ENCODE assay signal across 17 cellular contexts in the genomic region with DNA sequence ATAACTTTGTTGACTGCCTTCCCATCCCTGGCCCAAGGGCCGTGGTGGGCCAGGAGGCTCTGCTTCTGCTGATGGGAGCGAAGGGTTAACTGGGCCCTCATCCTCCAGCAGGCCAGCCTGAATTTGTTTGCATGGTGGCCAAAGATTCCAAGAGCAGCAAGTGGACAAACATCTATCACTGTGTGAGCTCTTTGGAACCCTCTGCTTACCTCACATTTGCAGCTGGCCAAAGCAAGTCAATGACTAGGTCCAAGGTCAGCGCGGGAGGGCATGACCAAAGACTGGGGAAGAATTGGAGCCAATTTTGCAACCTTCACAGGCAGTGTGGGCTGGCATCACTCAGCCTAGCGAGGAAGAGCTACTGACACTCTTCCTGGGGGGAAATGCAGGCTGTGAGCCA.
A peak's percentile ranks its signal among the peaks of the same experiment; 100 is the strongest.
DNase-seq lines count a peak whose midpoint lies in the region; ATAC-seq and TF ChIP-seq lines count a peak whose summit lies in the region.
"Had no signal": no experiment of that assay in that cellular context is flagged by ENCODE, and none has a peak within 500 bp of the region (broad histone marks: within the 10 kb centered on the region; RNA-seq: fewer than 3 reads in every experiment).

No MANE protein-coding gene starts in this region.

- ATAC-seq in upper lobe of right lung (peak; percentile 82), GM18870 (IDR thresholded peaks at IDR 0.05; ENCODE audit: unreplicated experiment) (no peak), HG02981 (IDR thresholded peaks at IDR 0.05; ENCODE audit: unreplicated experiment) (no peak)
- ATAC-seq: A549, GM23338 had no signal

- H3K9me3 ChIP-seq in adrenal gland (replicated peaks in 1 of 3) (no peaks in the 10 kb centered on the region), liver (ENCODE audit: control insufficient read depth in 4 of 4, low read length in 3 of 4) (no peaks in the 10 kb centered on the region), upper lobe of right lung (no peaks in the 10 kb centered on the region)
- H3K9me3 ChIP-seq: A549 had no signal

- no peak overlapping the region for H3K9ac ChIP-seq in liver (ENCODE audit: low read depth in 1 of 2, low read length in 2 of 2)

- peak overlapping the region in 4 of 5 donors; percentile 32 to 80 (median 48) for H3K27ac ChIP-seq in adrenal gland
- H3K27ac ChIP-seq in liver (ENCODE audit: low read depth in 1 of 2, low read length in 2 of 2), result peak overlapping the region; percentile 14 to 56
- H3K27ac ChIP-seq in upper lobe of right lung, result no peak overlapping the region
- H3K27ac ChIP-seq: 22Rv1, A549, C4-2B had no signal

- peak; percentile 24 to 49 for TF ChIP-seq RAD21 in liver (IDR thresholded peaks at IDR 0.05)

- WGBS in adrenal gland, 4 donors, result 33 to 88% (median 54%) methylated on average over 2 to 5 of the region's 5 CpGs
- WGBS in liver, result 32% methylated on average over 5 of the region's 5 CpGs

- TF ChIP-seq POLR2A in adrenal gland (IDR thresholded peaks at IDR 0.05), result peak in 1 of 2 donors; percentile 18

- H3K36me3 ChIP-seq in adrenal gland (replicated peaks in 1 of 2) (no peaks in the 10 kb centered on the region), liver (ENCODE audit: control insufficient read depth in 4 of 4, insufficient read depth in 3 of 4, low read depth in 1 of 4, low read length in 3 of 4) (no peaks in the 10 kb centered on the region), upper lobe of right lung (no peaks in the 10 kb centered on the region)

- peak; percentile 27 for DNase-seq in CD1c-positive myeloid dendritic cell (ENCODE audit: extremely low spot score)
- DNase-seq in adrenal gland, result peak; percentile 69 to 89 (median 83)
- DNase-seq in upper lobe of right lung, result peak; percentile 67
- no peak for DNase-seq in pons (ENCODE audit: low spot score)
- DNase-seq: AML-193; CD4-positive, alpha-beta memory T cell; DMS153; DMS79; GDM1; HCEC 1CT had no signal

- H3K4me1 ChIP-seq in adrenal gland (replicated peaks in 1 of 2) (no peaks in the 10 kb centered on the region), liver (ENCODE audit: control insufficient read depth in 4 of 4, insufficient read depth in 4 of 4, low read length in 3 of 4) (peaks cover 7 to 19% (median 13%) of the 10 kb centered on the region in 4 donors), upper lobe of right lung (no peaks in the 10 kb centered on the region)
- H3K4me1 ChIP-seq: A549 had no signal

- H3K4me3 ChIP-seq in adrenal gland (no peak overlapping the region), liver (ENCODE audit: low read depth in 1 of 3, low read length in 3 of 3) (no peak overlapping the region), upper lobe of right lung (no peak overlapping the region)
- H3K4me3 ChIP-seq: A549, GM23338 had no signal

- H3K27me3 ChIP-seq in adrenal gland (peaks cover 17% of the 10 kb centered on the region), liver (ENCODE audit: control insufficient read depth in 4 of 4, insufficient read depth in 4 of 4, low read length in 3 of 4) (no peaks in the 10 kb centered on the region), upper lobe of right lung (no peaks in the 10 kb centered on the region)

- TF ChIP-seq CTCF in adrenal gland (IDR thresholded peaks at IDR 0.05) (no peak), liver (IDR thresholded peaks at IDR 0.05; ENCODE audit: low read depth, low read length, missing input control) (no peak), upper lobe of right lung (IDR thresholded peaks at IDR 0.05) (no peak)

- intact Hi-C loops in adrenal gland (cut with DNase I), result no loop called here
- intact Hi-C loops in upper lobe of right lung (cut with DNase I), result no loop called here

TF ChIP-seq in liver, 16 proteins besides CTCF, POLR2A, EP300 and RAD21:
- TF ChIP-seq HNF4A (conservative IDR thresholded peaks at IDR 0.05) (peak; percentile 91 to 92), YY1 (IDR thresholded peaks at IDR 0.05) (peak; percentile 77), RXRA (IDR thresholded peaks at IDR 0.05) (peak; percentile 81 to 87), ATF3 (IDR thresholded peaks at IDR 0.05) (no peak), EGR1 (IDR thresholded peaks at IDR 0.05; ENCODE audit: low read depth in 2 of 2) (no peak), TAF1 (conservative IDR thresholded peaks at IDR 0.05) (no peak), HNF4G (IDR thresholded peaks at IDR 0.05) (peak; percentile 74), SP1 (IDR thresholded peaks at IDR 0.05) (peak; percentile 92), JUND (IDR thresholded peaks at IDR 0.05) (peak in 1 of 2 donors; percentile 26)
- TF ChIP-seq, protein P1, sequence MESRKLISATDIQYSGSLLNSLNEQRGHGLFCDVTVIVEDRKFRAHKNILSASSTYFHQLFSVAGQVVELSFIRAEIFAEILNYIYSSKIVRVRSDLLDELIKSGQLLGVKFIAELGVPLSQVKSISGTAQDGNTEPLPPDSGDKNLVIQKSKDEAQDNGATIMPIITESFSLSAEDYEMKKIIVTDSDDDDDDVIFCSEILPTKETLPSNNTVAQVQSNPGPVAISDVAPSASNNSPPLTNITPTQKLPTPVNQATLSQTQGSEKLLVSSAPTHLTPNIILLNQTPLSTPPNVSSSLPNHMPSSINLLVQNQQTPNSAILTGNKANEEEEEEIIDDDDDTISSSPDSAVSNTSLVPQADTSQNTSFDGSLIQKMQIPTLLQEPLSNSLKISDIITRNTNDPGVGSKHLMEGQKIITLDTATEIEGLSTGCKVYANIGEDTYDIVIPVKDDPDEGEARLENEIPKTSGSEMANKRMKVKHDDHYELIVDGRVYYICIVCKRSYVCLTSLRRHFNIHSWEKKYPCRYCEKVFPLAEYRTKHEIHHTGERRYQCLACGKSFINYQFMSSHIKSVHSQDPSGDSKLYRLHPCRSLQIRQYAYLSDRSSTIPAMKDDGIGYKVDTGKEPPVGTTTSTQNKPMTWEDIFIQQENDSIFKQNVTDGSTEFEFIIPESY (IDR thresholded peaks at IDR 0.05), result peak; percentile 64
- TF ChIP-seq, protein P2, sequence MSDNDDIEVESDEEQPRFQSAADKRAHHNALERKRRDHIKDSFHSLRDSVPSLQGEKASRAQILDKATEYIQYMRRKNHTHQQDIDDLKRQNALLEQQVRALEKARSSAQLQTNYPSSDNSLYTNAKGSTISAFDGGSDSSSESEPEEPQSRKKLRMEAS (IDR thresholded peaks at IDR 0.05), result peak; percentile 69
- TF ChIP-seq, protein P3, sequence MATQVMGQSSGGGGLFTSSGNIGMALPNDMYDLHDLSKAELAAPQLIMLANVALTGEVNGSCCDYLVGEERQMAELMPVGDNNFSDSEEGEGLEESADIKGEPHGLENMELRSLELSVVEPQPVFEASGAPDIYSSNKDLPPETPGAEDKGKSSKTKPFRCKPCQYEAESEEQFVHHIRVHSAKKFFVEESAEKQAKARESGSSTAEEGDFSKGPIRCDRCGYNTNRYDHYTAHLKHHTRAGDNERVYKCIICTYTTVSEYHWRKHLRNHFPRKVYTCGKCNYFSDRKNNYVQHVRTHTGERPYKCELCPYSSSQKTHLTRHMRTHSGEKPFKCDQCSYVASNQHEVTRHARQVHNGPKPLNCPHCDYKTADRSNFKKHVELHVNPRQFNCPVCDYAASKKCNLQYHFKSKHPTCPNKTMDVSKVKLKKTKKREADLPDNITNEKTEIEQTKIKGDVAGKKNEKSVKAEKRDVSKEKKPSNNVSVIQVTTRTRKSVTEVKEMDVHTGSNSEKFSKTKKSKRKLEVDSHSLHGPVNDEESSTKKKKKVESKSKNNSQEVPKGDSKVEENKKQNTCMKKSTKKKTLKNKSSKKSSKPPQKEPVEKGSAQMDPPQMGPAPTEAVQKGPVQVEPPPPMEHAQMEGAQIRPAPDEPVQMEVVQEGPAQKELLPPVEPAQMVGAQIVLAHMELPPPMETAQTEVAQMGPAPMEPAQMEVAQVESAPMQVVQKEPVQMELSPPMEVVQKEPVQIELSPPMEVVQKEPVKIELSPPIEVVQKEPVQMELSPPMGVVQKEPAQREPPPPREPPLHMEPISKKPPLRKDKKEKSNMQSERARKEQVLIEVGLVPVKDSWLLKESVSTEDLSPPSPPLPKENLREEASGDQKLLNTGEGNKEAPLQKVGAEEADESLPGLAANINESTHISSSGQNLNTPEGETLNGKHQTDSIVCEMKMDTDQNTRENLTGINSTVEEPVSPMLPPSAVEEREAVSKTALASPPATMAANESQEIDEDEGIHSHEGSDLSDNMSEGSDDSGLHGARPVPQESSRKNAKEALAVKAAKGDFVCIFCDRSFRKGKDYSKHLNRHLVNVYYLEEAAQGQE (IDR thresholded peaks at IDR 0.05), result no peak
